ENCODE assay signal across 8 cellular contexts in genomic region chr12:38316391-38317129, GRCh38. TPM values are rescaled to one million over a fixed set of nuclear protein-coding genes. Genes with fewer than 3 reads are reported as not detected.
A peak's percentile ranks its signal among the peaks of the same experiment; 100 is the strongest.
DNase-seq lines count a peak whose midpoint lies in the region; ATAC-seq, FAIRE-seq and TF ChIP-seq lines count a peak whose summit lies in the region.

A gene with protein sequence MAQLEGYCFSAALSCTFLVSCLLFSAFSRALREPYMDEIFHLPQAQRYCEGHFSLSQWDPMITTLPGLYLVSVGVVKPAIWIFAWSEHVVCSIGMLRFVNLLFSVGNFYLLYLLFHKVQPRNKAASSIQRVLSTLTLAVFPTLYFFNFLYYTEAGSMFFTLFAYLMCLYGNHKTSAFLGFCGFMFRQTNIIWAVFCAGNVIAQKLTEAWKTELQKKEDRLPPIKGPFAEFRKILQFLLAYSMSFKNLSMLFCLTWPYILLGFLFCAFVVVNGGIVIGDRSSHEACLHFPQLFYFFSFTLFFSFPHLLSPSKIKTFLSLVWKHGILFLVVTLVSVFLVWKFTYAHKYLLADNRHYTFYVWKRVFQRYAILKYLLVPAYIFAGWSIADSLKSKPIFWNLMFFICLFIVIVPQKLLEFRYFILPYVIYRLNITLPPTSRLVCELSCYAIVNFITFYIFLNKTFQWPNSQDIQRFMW (plus strand): TSS chr12:38316774. CDS start chr12:38316894, 120 bp downstream.

- peak within 1 kb of the TSS; percentile 91 to 100 (median 98) for H3K27ac Mint-ChIP-seq in CD8-positive, alpha-beta memory T cell

- peak within 1 kb of the TSS; percentile 55; the same call in 1 of the 2 replicates for H2BK5ac ChIP-seq in H1 (ENCODE audit: low read depth, low read length)

- TF ChIP-seq POLR2A in H1 (IDR thresholded peaks at IDR 0.05; ENCODE audit: control extremely low read depth in 1 of 2, low read depth in 2 of 2, low read length in 2 of 2), result peak in 1 of 2 experiments; percentile 74; a peak in 2 of 3 replicates

- no peak within 1 kb of the TSS for H3K14ac ChIP-seq in H1 (ENCODE audit: insufficient read length)

- H2AFZ ChIP-seq in H1 (ENCODE audit: low read length), result peak within 1 kb of the TSS; percentile 96

- H3K27ac ChIP-seq in CD8-positive, alpha-beta memory T cell (ENCODE audit: low read depth, low read length), result peak within 1 kb of the TSS; percentile 81
- no peak within 1 kb of the TSS for H3K27ac ChIP-seq in H1 (ENCODE audit: low read depth, low read length)

- TF ChIP-seq CTCF in H1 (IDR thresholded peaks at IDR 0.05; ENCODE audit: control extremely low read depth in 1 of 3, insufficient read depth in 1 of 3, low read depth in 1 of 3, low read length in 3 of 3), result peak in 2 of 3 experiments; percentile 33 to 39; a peak in 2 of 4 replicates

- H3K9me3 Mint-ChIP-seq in CD8-positive, alpha-beta memory T cell, result no peaks in the 10 kb centered on the region

- no peaks in the 10 kb centered on the region for H3K27me3 Mint-ChIP-seq in CD8-positive, alpha-beta memory T cell

- H3K4me3 Mint-ChIP-seq in CD8-positive, alpha-beta memory T cell, result peak within 1 kb of the TSS; percentile 91 to 96 (median 93)

- H3K4me2 ChIP-seq in H1 (ENCODE audit: insufficient read depth in 1 of 2, low read depth in 2 of 2, low read length in 2 of 2), result peak within 1 kb of the TSS; percentile 36 to 70

- no peak within 1 kb of the TSS for H2BK12ac ChIP-seq in H1 (ENCODE audit: low read depth, low read length)

- no peak within 1 kb of the TSS for H4K5ac ChIP-seq in H1 (ENCODE audit: insufficient read length, low read depth, low read length)

- ATAC-seq in GM19463 (IDR thresholded peaks at IDR 0.05; ENCODE audit: unreplicated experiment), result peak; percentile 100

- H3K4me1 ChIP-seq in CD8-positive, alpha-beta memory T cell (ENCODE audit: insufficient read depth, low read length), result peaks cover 15% of the 10 kb centered on the region
- no peaks in the 10 kb centered on the region for H3K4me1 ChIP-seq in H1 (replicated peaks in 1 of 4; ENCODE audit: control insufficient read depth in 3 of 4, insufficient read depth in 4 of 4, low read length in 3 of 4)

- no peak within 1 kb of the TSS for H2BK20ac ChIP-seq in H1 (ENCODE audit: low read length)

- H3K4me1 Mint-ChIP-seq in CD8-positive, alpha-beta memory T cell, result peaks cover 27 to 40% (median 31%) of the 10 kb centered on the region in 3 donors

- no peaks in the 10 kb centered on the region for H3K79me1 ChIP-seq in H1 (ENCODE audit: low read depth, low read length)

- H3K9me3 ChIP-seq in CD8-positive, alpha-beta memory T cell (ENCODE audit: low read length), result no peaks in the 10 kb centered on the region
- peaks cover 3 to 9% of the 10 kb centered on the region in 2 experiments; a peak in 3 of 4 replicates for H3K9me3 ChIP-seq in H1 (ENCODE audit: insufficient read depth in 2 of 2, low read depth in 1 of 2, low read length in 1 of 2)

- H3K9ac ChIP-seq in H1 (replicated peaks in 1 of 4; ENCODE audit: extremely low read depth in 1 of 4, low read depth in 3 of 4, low read length in 3 of 4), result peak within 1 kb of the TSS in 3 of 4 experiments; percentile 12 to 62 (median 54); a peak in 5 of 7 replicates

- H3K56ac ChIP-seq in H1 (replicated peaks; ENCODE audit: insufficient read length, low read depth, low read length), result no peak within 1 kb of the TSS

- H3K4me3 ChIP-seq in CD8-positive, alpha-beta memory T cell (ENCODE audit: low read length), result peak within 1 kb of the TSS; percentile 83
- H3K4me3 ChIP-seq in H1 (ENCODE audit: extremely low read depth in 1 of 4, insufficient read depth in 2 of 4, low read depth in 3 of 4, low read length in 4 of 4), result peak within 1 kb of the TSS; percentile 36 to 72 (median 67)

- no peaks in the 10 kb centered on the region for H3K23me2 ChIP-seq in H1 (ENCODE audit: low read depth, low read length)

- WGBS in H1 (ENCODE audit: extremely low coverage in 1 of 2, insufficient coverage in 1 of 2, insufficient read length in 1 of 2, insufficient replicate concordance in 2 of 2, low coverage in 1 of 2, low lambda C conversion rate in 2 of 2, missing lambda C conversion rate in 1 of 2), 2 experiments, result 20% methylated on average over 41 of the region's 42 CpGs; no CpG with 5 or more reads in 1 of the 2 experiments

- H3K27me3 ChIP-seq in CD8-positive, alpha-beta memory T cell (ENCODE audit: insufficient read depth, low read length, poor library complexity, severe bottlenecking), result no peaks in the 10 kb centered on the region
- peaks cover 0 to 1% (median 0%) of the 10 kb centered on the region in 4 experiments; a peak in 1 of 7 replicates for H3K27me3 ChIP-seq in H1 (replicated peaks in 1 of 4; ENCODE audit: control insufficient read depth in 3 of 4, extremely low read depth in 1 of 4, insufficient read depth in 3 of 4, low read length in 3 of 4)

- H3K4ac ChIP-seq in H1 (replicated peaks; ENCODE audit: insufficient read length, low read depth, low read length), result no peak within 1 kb of the TSS

- peak; percentile 76 to 77 for TF ChIP-seq RAD21 in H1 (IDR thresholded peaks at IDR 0.05 in 1 of 2, conservative IDR thresholded peaks at IDR 0.05 in 1 of 2; ENCODE audit: low read depth in 2 of 2, low read length in 2 of 2)

- no peak within 1 kb of the TSS for H2AK5ac ChIP-seq in H1 (ENCODE audit: low read depth, low read length)

- H3K23ac ChIP-seq in H1 (ENCODE audit: insufficient read length), result no peak within 1 kb of the TSS

- POLR2A ChIA-PET in CD8-positive, alpha-beta memory T cell (lab: Charles Lee), result interaction anchor here (0.7 kb wide), 1 partner anchor 10 kb away, joined by 4 read pairs; no protein-coding TSS in a partner anchor
- POLR2A ChIA-PET in H1 (lab: Charles Lee; ENCODE audit: partially characterized antibody), result interaction anchor here (0.6 to 0.7 kb wide), 2 partner anchors 114 to 297 kb away, joined by 3 read pairs; no protein-coding TSS in a partner anchor

- no peak within 1 kb of the TSS for H2BK120ac ChIP-seq in H1 (replicated peaks; ENCODE audit: low read depth, low read length)

- no peak within 1 kb of the TSS for H2BK15ac ChIP-seq in H1 (ENCODE audit: low read length)

- H4K20me1 ChIP-seq in H1 (replicated peaks in 1 of 2; ENCODE audit: control insufficient read depth in 1 of 2, insufficient read depth in 2 of 2, low read length in 2 of 2), result no peaks in the 10 kb centered on the region

- H3K79me2 ChIP-seq in H1 (ENCODE audit: control insufficient read depth in 1 of 2, insufficient read depth in 2 of 2, low read length in 2 of 2), result no peaks in the 10 kb centered on the region

- H3K36me3 Mint-ChIP-seq in CD8-positive, alpha-beta memory T cell, result peaks cover 0 to 15% (median 4%) of the 10 kb centered on the region in 3 donors

- no peak for TF ChIP-seq EP300 in H1 (IDR thresholded peaks at IDR 0.05; ENCODE audit: borderline replicate concordance in 1 of 2, low read depth in 2 of 2, low read length in 2 of 2)

- peak; percentile 58 for FAIRE-seq in H1 (lab: Jason Lieb, UNC)

- no peaks in the 10 kb centered on the region for H3K36me3 ChIP-seq in CD8-positive, alpha-beta memory T cell (ENCODE audit: insufficient read depth, low read length)
- no peaks in the 10 kb centered on the region for H3K36me3 ChIP-seq in H1 (ENCODE audit: control insufficient read depth in 2 of 4, insufficient read depth in 4 of 4, low read length in 3 of 4)

- DNase-seq in CD8-positive, alpha-beta memory T cell, result peak; percentile 85 to 95 (median 91)
- DNase-seq in HPDE6-E6E7 (ENCODE audit: extremely low spot score), result peak; percentile 83
- peak; percentile 94 for DNase-seq in NOMO-1 treated with DMSO at 0.1 percent for 48 hours (lab: John Stamatoyannopoulos, UW; ENCODE audit: unreplicated experiment)
- DNase-seq in activated CD8-positive, alpha-beta memory T cell treated with anti-CD3 and anti-CD28 coated beads for 48 hours (ENCODE audit: low read depth in 2 of 3, low spot score in 2 of 3), result peak; percentile 63 to 72 (median 71)
- peak; percentile 81 to 92 for DNase-seq in H1 (ENCODE audit: low read depth in 1 of 2, low spot score in 2 of 2)
- DNase-seq in mesenteric fat pad (ENCODE audit: low spot score), result peak; percentile 95
- DNase-seq in stimulated activated CD8-positive, alpha-beta memory T cell treated with anti-CD3 and anti-CD28 coated beads, Interleukin-15, amount 100 ng/mL, for 24 hours (ENCODE audit: low read depth), result peak; percentile 74

- CTCF ChIA-PET in CD8-positive, alpha-beta memory T cell (lab: Charles Lee), result interaction anchor here (0.9 to 2.8 kb wide), 7 partner anchors 11 to 185 kb away, joined by 3 to 10 read pairs (median 3); no protein-coding TSS in a partner anchor
- CTCF ChIA-PET in H1 (lab: Charles Lee; ENCODE audit: partially characterized antibody), result interaction anchor here (0.6 to 0.8 kb wide), 2 partner anchors 209 to 727 kb away, joined by 3 read pairs; no protein-coding TSS in a partner anchor

- H4K8ac ChIP-seq in H1 (ENCODE audit: extremely low read depth, insufficient read depth, low read length), result peak within 1 kb of the TSS; percentile 95

- no peak within 1 kb of the TSS for H4K91ac ChIP-seq in H1 (replicated peaks; ENCODE audit: insufficient read length, low read length)

- H3K18ac ChIP-seq in H1 (ENCODE audit: extremely low read depth, low read length), result no peak within 1 kb of the TSS; the same call in 1 of the 2 replicates

RNA-seq across cellular contexts. Expression of the gene that starts here (rescaled TPM):
- total RNA-seq in CD8-positive, alpha-beta memory T cell, result 10 to 100 TPM in 1 of 2 experiments, 1 to 10 TPM in 1; 9.1 to 10.1 TPM
- 1.0 TPM for polyA plus RNA-seq in CD8-positive, alpha-beta memory T cell
- total RNA-seq in H1 (2021; fragmentation: NEBNext Ultra II Directional; extraction: Animal tissue kit (Norgen Biotek cat#: 25700)), result 3.2 and 4.6 TPM in 2 replicates
- polyA plus RNA-seq in H1 (2011; rRNA removed), result 5.4 and 10.7 TPM in 2 replicates
- 3.8 TPM for polyA plus RNA-seq in H1 (2011; cell fraction: cytosol; rRNA removed)
- 6.1 TPM for polyA plus RNA-seq in H1 (2011; cell fraction: nucleus; rRNA removed)
- polyA plus RNA-seq in H1 (2012, experiment 1 of 2), result 1.4 to 3.6 TPM (median 2.2 TPM) in 4 replicates
- 1.2 TPM for polyA plus RNA-seq in H1 (2012, experiment 2 of 2)
- 2.8 TPM for polyA plus RNA-seq in H1 (2013, experiment 1 of 2)
- polyA plus RNA-seq in H1 (2013, experiment 2 of 2), result 3.4 TPM
- 15.7 and 15.8 TPM in 2 replicates for polyA minus RNA-seq in H1 (2011; rRNA and poly(A)+ RNA removed)
- 6.2 TPM for polyA minus RNA-seq in H1 (2011; cell fraction: cytosol; rRNA and poly(A)+ RNA removed)
- polyA minus RNA-seq in H1 (2011; cell fraction: nucleus; rRNA and poly(A)+ RNA removed), result 7.0 TPM
- 4.6 TPM for total RNA-seq in mesenteric fat pad
